ENCODE assay signal across 10 cellular contexts in genomic region chr12:3751151-3752095, GRCh38. TPM values are rescaled to one million over a fixed set of nuclear protein-coding genes. Genes with fewer than 3 reads are reported as not detected.
DNase-seq lines count a peak whose midpoint lies in the region; ATAC-seq and TF ChIP-seq lines count a peak whose summit lies in the region.
"Had no signal": no experiment of that assay in that cellular context is flagged by ENCODE, and none has a peak within 500 bp of the region (broad histone marks: within the 10 kb centered on the region; RNA-seq: fewer than 3 reads in every experiment).

No MANE protein-coding gene starts in this region.

- no peak for TF ChIP-seq POLR2A in vagina (IDR thresholded peaks at IDR 0.05)

- peak overlapping the region; percentile 97 for H3K27ac Mint-ChIP-seq in activated T-helper 17 cell treated with anti-CD3 and anti-CD28 coated beads, Interleukin-2, amount 50 U/mL, for 72 hours
- H3K27ac Mint-ChIP-seq in mesothelial cell of epicardium, result no peak overlapping the region

- TF ChIP-seq CTCF in mesothelial cell of epicardium (IDR thresholded peaks at IDR 0.05; ENCODE audit: unreplicated experiment), result no peak
- TF ChIP-seq CTCF in vagina (IDR thresholded peaks at IDR 0.05), result no peak

- no peaks in the 10 kb centered on the region for H3K9me3 ChIP-seq in vagina

- no peaks in the 10 kb centered on the region for H3K27me3 ChIP-seq in vagina

- H3K36me3 Mint-ChIP-seq in activated T-helper 17 cell treated with anti-CD3 and anti-CD28 coated beads, Interleukin-2, amount 50 U/mL, for 72 hours (ENCODE audit: low read depth), result peaks cover 52% of the 10 kb centered on the region
- no peaks in the 10 kb centered on the region for H3K36me3 Mint-ChIP-seq in mesothelial cell of epicardium

- intact Hi-C loops in vagina (cut with DNase I), result no loop called here

- no peaks in the 10 kb centered on the region for H3K36me3 ChIP-seq in vagina

- no peaks in the 10 kb centered on the region for H3K27me3 Mint-ChIP-seq in activated T-helper 17 cell treated with anti-CD3 and anti-CD28 coated beads, Interleukin-2, amount 50 U/mL, for 72 hours
- H3K27me3 Mint-ChIP-seq in mesothelial cell of epicardium (ENCODE audit: low read depth), result peaks cover 22% of the 10 kb centered on the region

- no peaks in the 10 kb centered on the region for H3K9me3 Mint-ChIP-seq in activated T-helper 17 cell treated with anti-CD3 and anti-CD28 coated beads, Interleukin-2, amount 50 U/mL, for 72 hours
- no peaks in the 10 kb centered on the region for H3K9me3 Mint-ChIP-seq in mesothelial cell of epicardium

- H3K4me3 Mint-ChIP-seq in activated T-helper 17 cell treated with anti-CD3 and anti-CD28 coated beads, Interleukin-2, amount 50 U/mL, for 72 hours, result peak overlapping the region; percentile 95
- H3K4me3 Mint-ChIP-seq in mesothelial cell of epicardium, result peak overlapping the region; percentile 58

- peaks cover 33% of the 10 kb centered on the region for H3K4me1 Mint-ChIP-seq in activated T-helper 17 cell treated with anti-CD3 and anti-CD28 coated beads, Interleukin-2, amount 50 U/mL, for 72 hours
- H3K4me1 Mint-ChIP-seq in mesothelial cell of epicardium, result peaks cover 7% of the 10 kb centered on the region

- H3K4me1 ChIP-seq in vagina, result peaks cover 23% of the 10 kb centered on the region

- DNase-seq in stimulated activated CD4-positive, alpha-beta T cell treated with anti-CD3 and anti-CD28 coated beads, Interleukin-2, amount 100 ng/mL, for 24 hours, result peak; percentile 28 to 29
- no peak for DNase-seq in stimulated activated CD4-positive, alpha-beta T cell treated with anti-CD3 and anti-CD28 coated beads, Interleukin-4, amount 100 ng/mL, for 1 hour
- peak in 1 of 2 experiments; percentile 21 for DNase-seq in mesothelial cell of epicardium (ENCODE audit: low spot score in 2 of 2, unreplicated experiment in 2 of 2)
- peak; percentile 77 to 84 for DNase-seq in vagina (ENCODE audit: extremely low spot score in 2 of 2)
- no peak for DNase-seq in kidney glomerular epithelial cell (lab: John Stamatoyannopoulos, UW)
- DNase-seq: COR-L47, NCI-H774 had no signal

- H3K4me3 ChIP-seq in vagina, result peak overlapping the region; percentile 47 to 49

- H3K27ac ChIP-seq in vagina, result no peak overlapping the region

- peak; percentile 6 for ATAC-seq in activated T-helper 17 cell treated with anti-CD3 and anti-CD28 coated beads, Interleukin-2, amount 50 U/mL, for 72 hours (replicated peaks)
- no peak for ATAC-seq in esophagus mucosa
- no peak for ATAC-seq in GM19467 (IDR thresholded peaks at IDR 0.05; ENCODE audit: unreplicated experiment)

RNA-seq across cellular contexts. Expression of gene CRACR2A, which starts 1.5 kb away (rescaled TPM):
- total RNA-seq in activated T-helper 17 cell treated with anti-CD3 and anti-CD28 coated beads, Interleukin-2, amount 50 U/mL, for 72 hours, result 10 to 100 TPM; 39.4 to 46.3 TPM
- 1.0 to 1.2 TPM (median 1.1 TPM) in 3 replicates for total RNA-seq in mesothelial cell of epicardium
- total RNA-seq in vagina, result 4.4 TPM
- total RNA-seq in esophagus mucosa, result 3.0 TPM

Comparison
In these comparisons a context has a peak if more than half of its experiments do, and no peak if none do; other contexts are left out.
1. DNase-seq: peak in stimulated activated CD4-positive, alpha-beta T cell treated with anti-CD3 and anti-CD28 coated beads, Interleukin-2, amount 100 ng/mL, for 24 hours (2 of 2) and vagina (2 of 2); none in stimulated activated CD4-positive, alpha-beta T cell treated with anti-CD3 and anti-CD28 coated beads, Interleukin-4, amount 100 ng/mL, for 1 hour (single experiment) and kidney glomerular epithelial cell (single experiment).